In genomic region chr6:26659360-26660095, GRCh38 we compare ENCODE assay signal across 8 cellular contexts. TPM values are rescaled to one million over a fixed set of nuclear protein-coding genes. Genes with fewer than 3 reads are reported as not detected.
A peak's percentile ranks its signal among the peaks of the same experiment; 100 is the strongest.
DNase-seq lines count a peak whose midpoint lies in the region; ATAC-seq lines count a peak whose summit lies in the region.
"Not testable (repeated sequence)": the region's sequence is repeated elsewhere in the genome, so short reads cannot be mapped to it uniquely, and the experiment has no call there.

Gene ZNF322 (minus strand): TSS chr6:26659746. CDS start chr6:26638553, 21,193 bp downstream.

- peak within 1 kb of the TSS; percentile 39 for H3K27ac Mint-ChIP-seq in activated naive CD4-positive, alpha-beta T cell treated with anti-CD3 and anti-CD28 coated beads, Interleukin-2, amount 50 U/mL, for 24 hours

- H3K36me3 Mint-ChIP-seq in activated naive CD4-positive, alpha-beta T cell treated with anti-CD3 and anti-CD28 coated beads, Interleukin-2, amount 50 U/mL, for 24 hours = not testable (repeated sequence)

- peak; percentile 81 for DNase-seq in GM04504 (ENCODE audit: low read depth)
- DNase-seq in NCI-H1048 (lab: John Stamatoyannopoulos, UW) = peak; percentile 85
- peak; percentile 37 for DNase-seq in glomerular endothelial cell (ENCODE audit: extremely low read depth, low read depth, low spot score)
- peak; percentile 94 for DNase-seq in occipital lobe (lab: John Stamatoyannopoulos, UW)

- H3K4me3 Mint-ChIP-seq in activated naive CD4-positive, alpha-beta T cell treated with anti-CD3 and anti-CD28 coated beads, Interleukin-2, amount 50 U/mL, for 24 hours = peak within 1 kb of the TSS; percentile 87

- peaks cover 14% of the 10 kb centered on the region for H3K27me3 Mint-ChIP-seq in activated naive CD4-positive, alpha-beta T cell treated with anti-CD3 and anti-CD28 coated beads, Interleukin-2, amount 50 U/mL, for 24 hours

- peak within 1 kb of the TSS; percentile 42 for H3K27ac ChIP-seq in temporal lobe (ENCODE audit: low read depth, low read length)

- ATAC-seq in HG02571 (IDR thresholded peaks at IDR 0.05; ENCODE audit: unreplicated experiment) = peak; percentile 97
- peak; percentile 99 for ATAC-seq in SK-N-SH treated with all-trans-retinoic acid at 6 μM for 48 hours

- peaks cover 39% of the 10 kb centered on the region for H3K4me1 Mint-ChIP-seq in activated naive CD4-positive, alpha-beta T cell treated with anti-CD3 and anti-CD28 coated beads, Interleukin-2, amount 50 U/mL, for 24 hours

- H3K9me3 Mint-ChIP-seq in activated naive CD4-positive, alpha-beta T cell treated with anti-CD3 and anti-CD28 coated beads, Interleukin-2, amount 50 U/mL, for 24 hours = not testable (repeated sequence)

RNA-seq across cellular contexts. Expression of gene ZNF322, which starts in this region (rescaled TPM):
- total RNA-seq in glomerular endothelial cell (8.7 and 11.1 TPM in 2 replicates), occipital lobe (46.5 TPM), temporal lobe (31.5 TPM)

Comparison
In these comparisons a context has a peak if more than half of its experiments do, and no peak if none do; other contexts are left out.
1. Peak in every context shown above with its lines: DNase-seq, ATAC-seq and H3K27ac ChIP-seq.
2. DNase-seq: peak in every context shown above with its lines; median percentile 94 in occipital lobe; 85 in NCI-H1048; 81 in GM04504; 37 in glomerular endothelial cell.